15 cellular contexts compared by ENCODE assay signal in genomic region chr6:44023586-44024454, GRCh38.
DNase-seq lines count a peak whose midpoint lies in the region; ATAC-seq and TF ChIP-seq lines count a peak whose summit lies in the region.
"Had no signal": no experiment of that assay in that cellular context is flagged by ENCODE, and none has a peak within 500 bp of the region (broad histone marks: within the 10 kb centered on the region; RNA-seq: fewer than 3 reads in every experiment).

No MANE protein-coding gene starts in this region.

- no peak overlapping the region for H3K4me2 ChIP-seq in mesendoderm (ENCODE audit: low read length)
- H3K4me2 ChIP-seq: PC-9 had no signal

- H3K9me3 Mint-ChIP-seq in activated naive CD4-positive, alpha-beta T cell treated with anti-CD3 and anti-CD28 coated beads, Interleukin-2, amount 10 ng/mL, durations not matched to agents 7 days and 5 days, result no peaks in the 10 kb centered on the region
- no peaks in the 10 kb centered on the region for H3K9me3 Mint-ChIP-seq in activated naive CD4-positive, alpha-beta T cell treated with anti-CD3 and anti-CD28 coated beads, Interleukin-2, amount 50 U/mL, for 72 hours
- peaks cover 0 to under 1% (median 0%) of the 10 kb centered on the region in 11 donors for H3K9me3 Mint-ChIP-seq in naive thymus-derived CD4-positive, alpha-beta T cell

- H3K9me3 ChIP-seq in WERI-Rb-1 (ENCODE audit: severe bottlenecking) (peaks cover 2% of the 10 kb centered on the region), upper lobe of right lung (no peaks in the 10 kb centered on the region)
- H3K9me3 ChIP-seq in naive thymus-derived CD4-positive, alpha-beta T cell (ENCODE audit: control insufficient read depth in 2 of 3, low read length in 3 of 3), result no peaks in the 10 kb centered on the region

- H4K5ac ChIP-seq in mesendoderm (ENCODE audit: low read length), result no peak overlapping the region

- no peak overlapping the region for H3K18ac ChIP-seq in mesendoderm (ENCODE audit: low read length)

- H3K4me1 ChIP-seq in mesendoderm (ENCODE audit: control insufficient read depth, low read depth, low read length), result no peaks in the 10 kb centered on the region
- H3K4me1 ChIP-seq in upper lobe of right lung, result no peaks in the 10 kb centered on the region
- H3K4me1 ChIP-seq in naive thymus-derived CD4-positive, alpha-beta T cell (ENCODE audit: control insufficient read depth in 2 of 2, insufficient read depth in 2 of 2, low read length in 2 of 2), result no peaks in the 10 kb centered on the region

- H4K8ac ChIP-seq in mesendoderm (ENCODE audit: low read depth, low read length), result no peak overlapping the region

- no peak overlapping the region for H3K4ac ChIP-seq in mesendoderm (ENCODE audit: low read depth, low read length)

- H3K27me3 Mint-ChIP-seq in activated naive CD4-positive, alpha-beta T cell treated with anti-CD3 and anti-CD28 coated beads, Interleukin-2, amount 10 ng/mL, durations not matched to agents 7 days and 5 days, result peaks cover 46% of the 10 kb centered on the region
- peaks cover 9 to 21% (median 16%) of the 10 kb centered on the region in 5 donors for H3K27me3 Mint-ChIP-seq in naive thymus-derived CD4-positive, alpha-beta T cell

- POLR2A ChIA-PET in naive thymus-derived CD4-positive, alpha-beta T cell (lab: Charles Lee), result no interaction called here

- peak overlapping the region; percentile 17 for H3K23ac ChIP-seq in mesendoderm (ENCODE audit: low read length)

- CTCF ChIA-PET in activated naive CD4-positive, alpha-beta T cell treated with anti-CD3 and anti-CD28 coated beads, Interleukin-2, amount 10 ng/mL, durations not matched to agents 7 days and 5 days (lab: Charles Lee), result interaction anchor here (1.0 to 2.3 kb wide), 2 partner anchors 12 to 51 kb away, joined by 3 to 6 read pairs; no protein-coding TSS in a partner anchor
- CTCF ChIA-PET in naive thymus-derived CD4-positive, alpha-beta T cell (lab: Charles Lee), result no interaction called here

- intact Hi-C loops in upper lobe of right lung (cut with DNase I), result no loop called here
- intact Hi-C loops in naive thymus-derived CD4-positive, alpha-beta T cell (cut with micrococcal nuclease), result no loop called here

- H3K4me3 ChIP-seq in WERI-Rb-1 (ENCODE audit: low read depth, low read length) (no peak overlapping the region), mesendoderm (ENCODE audit: low read length) (no peak overlapping the region), upper lobe of right lung (no peak overlapping the region)
- no peak overlapping the region for H3K4me3 ChIP-seq in naive thymus-derived CD4-positive, alpha-beta T cell (ENCODE audit: low read length)
- H3K4me3 ChIP-seq: PC-9 had no signal

- H3K4me1 Mint-ChIP-seq in activated naive CD4-positive, alpha-beta T cell treated with anti-CD3 and anti-CD28 coated beads, Interleukin-2, amount 10 ng/mL, durations not matched to agents 7 days and 5 days, result no peaks in the 10 kb centered on the region
- peaks cover 0 to 6% (median 0%) of the 10 kb centered on the region in 7 donors for H3K4me1 Mint-ChIP-seq in naive thymus-derived CD4-positive, alpha-beta T cell

- no peak for ATAC-seq in activated naive CD4-positive, alpha-beta T cell treated with anti-CD3 and anti-CD28 coated beads, Interleukin-2, amount 50 U/mL, for 72 hours
- ATAC-seq in upper lobe of right lung (no peak), GM19455 (IDR thresholded peaks at IDR 0.05; ENCODE audit: unreplicated experiment) (no peak)
- no peak for ATAC-seq in naive thymus-derived CD4-positive, alpha-beta T cell

- no peak overlapping the region for H2AK5ac ChIP-seq in mesendoderm (ENCODE audit: low read length)

- no peaks in the 10 kb centered on the region for H3K36me3 Mint-ChIP-seq in activated naive CD4-positive, alpha-beta T cell treated with anti-CD3 and anti-CD28 coated beads, Interleukin-2, amount 10 ng/mL, durations not matched to agents 7 days and 5 days
- no peaks in the 10 kb centered on the region for H3K36me3 Mint-ChIP-seq in activated naive CD4-positive, alpha-beta T cell treated with anti-CD3 and anti-CD28 coated beads, Interleukin-2, amount 50 U/mL, for 72 hours
- H3K36me3 Mint-ChIP-seq in naive thymus-derived CD4-positive, alpha-beta T cell, result peaks cover 0 to 1% (median 0%) of the 10 kb centered on the region in 5 donors

- H2BK15ac ChIP-seq in mesendoderm (replicated peaks; ENCODE audit: low read depth), result no peak overlapping the region

- no peaks in the 10 kb centered on the region for H3K79me2 ChIP-seq in mesendoderm (ENCODE audit: control insufficient read depth, insufficient read depth, low read length)

- no peak overlapping the region for H3K27ac Mint-ChIP-seq in activated naive CD4-positive, alpha-beta T cell treated with anti-CD3 and anti-CD28 coated beads, Interleukin-2, amount 10 ng/mL, durations not matched to agents 7 days and 5 days
- no peak overlapping the region for H3K27ac Mint-ChIP-seq in activated naive CD4-positive, alpha-beta T cell treated with anti-CD3 and anti-CD28 coated beads, Interleukin-2, amount 50 U/mL, for 72 hours
- H3K27ac Mint-ChIP-seq in naive thymus-derived CD4-positive, alpha-beta T cell, result no peak overlapping the region

- H3K27me3 ChIP-seq in WERI-Rb-1 (ENCODE audit: insufficient read depth, low read depth, severe bottlenecking) (no peaks in the 10 kb centered on the region), mesendoderm (ENCODE audit: insufficient read depth, low read length, poor library complexity) (no peaks in the 10 kb centered on the region), upper lobe of right lung (peaks cover 3% of the 10 kb centered on the region)
- no peaks in the 10 kb centered on the region for H3K27me3 ChIP-seq in naive thymus-derived CD4-positive, alpha-beta T cell (ENCODE audit: control insufficient read depth in 2 of 2, insufficient read depth in 2 of 2, low read length in 2 of 2)

- TF ChIP-seq CTCF in WERI-Rb-1 (IDR thresholded peaks at IDR 0.05; ENCODE audit: low read depth, low read length) (no peak), upper lobe of right lung (IDR thresholded peaks at IDR 0.05) (no peak)

- no peak overlapping the region for H3K9ac ChIP-seq in mesendoderm (ENCODE audit: low read length)

- no CpG with 5 or more reads among the region's 8 CpGs for WGBS in mesendoderm (ENCODE audit: extremely low coverage, insufficient coverage, low lambda C conversion rate)

- DNase-seq in activated naive CD4-positive, alpha-beta T cell treated with anti-CD3 and anti-CD28 coated beads, Interleukin-2, amount 10 ng/mL, durations not matched to agents 7 days and 5 days, result peak; percentile 5
- no peak for DNase-seq in activated naive CD4-positive, alpha-beta T cell treated with anti-CD3 and anti-CD28 coated beads, Interleukin-2, amount 50 U/mL, for 72 hours (ENCODE audit: low spot score in 2 of 2)
- DNase-seq in WERI-Rb-1 (peak; percentile 8), mesendoderm (no peak), upper lobe of right lung (peak; percentile 36)
- DNase-seq in naive thymus-derived CD4-positive, alpha-beta T cell, result no peak
- DNase-seq: COR-L47, Karpas-422, NCI-H1105, NCI-H1694, NCI-H510A treated with DMSO at 0.1 percent for 48 hours, NCI-H82, PC-9 had no signal

- H3K36me3 ChIP-seq in WERI-Rb-1, result no peaks in the 10 kb centered on the region
- H3K36me3 ChIP-seq in mesendoderm (ENCODE audit: control insufficient read depth, insufficient read depth, low read length), result no peaks in the 10 kb centered on the region
- H3K36me3 ChIP-seq in upper lobe of right lung, result no peaks in the 10 kb centered on the region
- H3K36me3 ChIP-seq in naive thymus-derived CD4-positive, alpha-beta T cell (ENCODE audit: control insufficient read depth in 2 of 3, insufficient read depth in 3 of 3, low read length in 3 of 3), result no peaks in the 10 kb centered on the region

- H3K79me1 ChIP-seq in mesendoderm (ENCODE audit: low read length), result no peaks in the 10 kb centered on the region

- H3K56ac ChIP-seq in mesendoderm (ENCODE audit: low read length), result peak overlapping the region; percentile 38

- H2BK5ac ChIP-seq in mesendoderm (ENCODE audit: low read length), result no peak overlapping the region

- H3K4me3 Mint-ChIP-seq in activated naive CD4-positive, alpha-beta T cell treated with anti-CD3 and anti-CD28 coated beads, Interleukin-2, amount 10 ng/mL, durations not matched to agents 7 days and 5 days, result no peak overlapping the region
- H3K4me3 Mint-ChIP-seq in naive thymus-derived CD4-positive, alpha-beta T cell, result no peak overlapping the region
- H3K4me3 Mint-ChIP-seq: CD14-positive monocyte had no signal

- H3K27ac ChIP-seq in WERI-Rb-1 (no peak overlapping the region), mesendoderm (ENCODE audit: low read depth, low read length) (no peak overlapping the region), upper lobe of right lung (no peak overlapping the region)
- no peak overlapping the region for H3K27ac ChIP-seq in naive thymus-derived CD4-positive, alpha-beta T cell (ENCODE audit: low read depth, low read length)
- H3K27ac ChIP-seq: PC-9 had no signal

- no peak overlapping the region for H2BK120ac ChIP-seq in mesendoderm (ENCODE audit: low read depth, low read length)

Comparison
In these comparisons a context has a peak if more than half of its experiments do, and no peak if none do; other contexts are left out.
1. DNase-seq: peak in activated naive CD4-positive, alpha-beta T cell treated with anti-CD3 and anti-CD28 coated beads, Interleukin-2, amount 10 ng/mL, durations not matched to agents 7 days and 5 days (single experiment), WERI-Rb-1 (single experiment) and upper lobe of right lung (single experiment); none in activated naive CD4-positive, alpha-beta T cell treated with anti-CD3 and anti-CD28 coated beads, Interleukin-2, amount 50 U/mL, for 72 hours (0 of 2), mesendoderm (single experiment) and naive thymus-derived CD4-positive, alpha-beta T cell (0 of 9).